Comparison of ENCODE assay signal across 8 cellular contexts in genomic region chr6:39334039-39334438, GRCh38. TPM values are rescaled to one million over a fixed set of nuclear protein-coding genes. Genes with fewer than 3 reads are reported as not detected.
"Had no signal": no experiment of that assay in that cellular context is flagged by ENCODE, and none has a peak within 500 bp of the region (broad histone marks: within the 10 kb centered on the region; RNA-seq: fewer than 3 reads in every experiment).

No MANE protein-coding gene starts in this region.

- H2AFZ ChIP-seq: GM23338 had no signal

- H3K4me3 ChIP-seq: GM23338, K562 had no signal

- H3K27ac Mint-ChIP-seq: GM23338, H9, HFFc6 had no signal

- H3K4me3 Mint-ChIP-seq: GM23338, H9, HFFc6 had no signal

- H3K9me3 Mint-ChIP-seq: GM23338, H9 had no signal

- DNase-seq: H9, HCEC 1CT, HFFc6, IMR-90 had no signal

- H3K4me2 ChIP-seq: GM23338 had no signal

RNA-seq across cellular contexts. Expression of gene KCNK16, which starts 11.5 kb away (rescaled TPM):
- total RNA-seq: GM23338, H1, H9, HFFc6, HT-29, IMR-90, K562 had no signal

RNA-seq across cellular contexts. Expression of gene KCNK17, which starts 19.8 kb away (rescaled TPM):
- total RNA-seq: HFFc6, IMR-90, K562 had no signal
